In the genomic region with DNA sequence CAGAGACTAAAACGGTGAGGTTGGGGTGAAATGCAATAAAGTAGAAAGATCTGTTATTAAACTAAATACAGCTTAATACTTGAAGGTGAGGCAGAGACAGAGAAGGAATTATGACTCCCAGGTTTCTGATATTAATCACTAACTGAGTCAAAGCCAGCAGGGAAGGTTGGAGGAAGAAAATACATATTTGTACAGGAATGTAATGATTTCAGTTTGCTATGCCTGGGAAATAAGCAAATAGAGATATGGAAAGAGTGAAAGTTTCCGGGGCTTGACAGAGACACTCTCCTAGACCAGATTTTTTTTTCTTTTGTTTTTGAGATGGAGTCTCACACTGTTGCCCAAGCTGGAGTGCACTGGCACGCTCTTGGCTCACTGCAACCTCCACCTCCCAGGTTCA, we compare ENCODE assay signal across 16 cellular contexts.
A peak's percentile ranks its signal among the peaks of the same experiment; 100 is the strongest.
DNase-seq lines count a peak whose midpoint lies in the region; ATAC-seq, FAIRE-seq and TF ChIP-seq lines count a peak whose summit lies in the region.
"Had no signal": no experiment of that assay in that cellular context is flagged by ENCODE, and none has a peak within 500 bp of the region (broad histone marks: within the 10 kb centered on the region; RNA-seq: fewer than 3 reads in every experiment).

No MANE protein-coding gene starts in this region.

- peak in 1 of 2 experiments; percentile 4 for DNase-seq in A549 (ENCODE audit: low read depth in 1 of 2, low spot score in 1 of 2)
- DNase-seq in amniotic epithelial cell (ENCODE audit: low read depth): peak; percentile 69
- DNase-seq in epithelial cell of prostate (ENCODE audit: low read depth, low spot score): no peak
- no peak for DNase-seq in mesothelial cell of epicardium (ENCODE audit: low spot score in 2 of 2, unreplicated experiment in 2 of 2)
- DNase-seq in nucleus accumbens (lab: John Stamatoyannopoulos, UW): no peak
- DNase-seq in erythroblast (lab: John Stamatoyannopoulos, UW): no peak
- DNase-seq in mesendoderm: no peak
- DNase-seq: 8988T, C1 segment of cervical spinal cord, Karpas-422, NCI-H1930, NCI-H2171, NCI-H510A treated with DMSO at 0.1 percent for 48 hours, RPMI8226 had no signal

- no peak overlapping the region for H3K4me3 Mint-ChIP-seq in mesothelial cell of epicardium

- no peak overlapping the region for H3K18ac ChIP-seq in mesendoderm (ENCODE audit: low read length)

- H3K27ac Mint-ChIP-seq in mesothelial cell of epicardium: peak overlapping the region; percentile 39

- H4K8ac ChIP-seq in mesendoderm (ENCODE audit: low read depth, low read length): no peak overlapping the region

- TF ChIP-seq EP300 in A549 (IDR thresholded peaks at IDR 0.05): no peak

- no peak overlapping the region for H3K9ac ChIP-seq in mesendoderm (ENCODE audit: low read length)

- POLR2A ChIA-PET in A549 (lab: Yijun Ruan, JAX): no interaction called here

- no peaks in the 10 kb centered on the region for H3K27me3 ChIP-seq in mesendoderm (ENCODE audit: insufficient read depth, low read length, poor library complexity)

- H3K9me3 Mint-ChIP-seq in mesothelial cell of epicardium: peaks cover 3% of the 10 kb centered on the region

- H3K4me1 Mint-ChIP-seq in mesothelial cell of epicardium: peaks cover 32% of the 10 kb centered on the region

- peak overlapping the region in 1 of 2 experiments; percentile 61; a peak in 3 of 6 replicates for H3K27ac ChIP-seq in A549
- H3K27ac ChIP-seq in epithelial cell of prostate: peak overlapping the region; percentile 17
- no peak overlapping the region for H3K27ac ChIP-seq in mesendoderm (ENCODE audit: low read depth, low read length)

- H3K4ac ChIP-seq in mesendoderm (ENCODE audit: low read depth, low read length): no peak overlapping the region

- H2BK120ac ChIP-seq in mesendoderm (ENCODE audit: low read depth, low read length): no peak overlapping the region

- TF ChIP-seq RAD21 in A549 (conservative IDR thresholded peaks at IDR 0.05 in 1 of 2, IDR thresholded peaks at IDR 0.05 in 1 of 2): no peak

- H3K56ac ChIP-seq in mesendoderm (ENCODE audit: low read length): no peak overlapping the region

- H3K36me3 ChIP-seq in mesendoderm (ENCODE audit: control insufficient read depth, insufficient read depth, low read length): no peaks in the 10 kb centered on the region

- H2BK15ac ChIP-seq in mesendoderm (replicated peaks; ENCODE audit: low read depth): no peak overlapping the region

- no peak overlapping the region for H2AK5ac ChIP-seq in mesendoderm (ENCODE audit: low read length)

- no peak for TF ChIP-seq POLR2A in A549 (IDR thresholded peaks at IDR 0.05; ENCODE audit: low read length)
- no peak for TF ChIP-seq POLR2A in erythroblast (IDR thresholded peaks at IDR 0.05; ENCODE audit: low read length)

- H3K27me3 Mint-ChIP-seq in mesothelial cell of epicardium (ENCODE audit: low read depth): no peaks in the 10 kb centered on the region

- peaks cover 1% of the 10 kb centered on the region for H3K79me1 ChIP-seq in mesendoderm (ENCODE audit: low read length)

- CTCF ChIA-PET in A549 (lab: Yijun Ruan, JAX): no interaction called here

- whole genome bisulfite sequencing in A549 (ENCODE audit: missing lambda C conversion rate): 61% methylated on average over 3 of the region's 3 CpGs
- WGBS in mesendoderm (ENCODE audit: extremely low coverage, insufficient coverage, low lambda C conversion rate): no CpG with 5 or more reads among the region's 3 CpGs

- H3K4me3 ChIP-seq in A549 (no peak overlapping the region), mesendoderm (ENCODE audit: low read length) (no peak overlapping the region)

- no peak overlapping the region for H2BK5ac ChIP-seq in mesendoderm (ENCODE audit: low read length)

- H3K4me1 ChIP-seq in A549 (peaks cover 18% of the 10 kb centered on the region), mesendoderm (ENCODE audit: control insufficient read depth, low read depth, low read length) (peaks cover 3% of the 10 kb centered on the region)

- no peak overlapping the region for H3K23ac ChIP-seq in mesendoderm (ENCODE audit: low read length)

- H3K9me3 ChIP-seq in A549: no peaks in the 10 kb centered on the region

- peaks cover 7% of the 10 kb centered on the region for H3K36me3 Mint-ChIP-seq in mesothelial cell of epicardium

- H4K5ac ChIP-seq in mesendoderm (ENCODE audit: low read length): no peak overlapping the region

- no peak for TF ChIP-seq CTCF in A549 (IDR thresholded peaks at IDR 0.05)
- TF ChIP-seq CTCF in mesothelial cell of epicardium (IDR thresholded peaks at IDR 0.05; ENCODE audit: unreplicated experiment): no peak

- no peak for FAIRE-seq in A549 (lab: Jason Lieb, UNC)
- FAIRE-seq: H54 had no signal

- H3K4me2 ChIP-seq in A549 (peak overlapping the region; percentile 38), mesendoderm (ENCODE audit: low read length) (no peak overlapping the region)

- ATAC-seq in A549 (peak in 1 of 2 experiments; percentile 30; a peak in 1 of 6 replicates), HG03095 (IDR thresholded peaks at IDR 0.05; ENCODE audit: unreplicated experiment) (no peak)

- H3K79me2 ChIP-seq in mesendoderm (ENCODE audit: control insufficient read depth, insufficient read depth, low read length): no peaks in the 10 kb centered on the region

TF ChIP-seq in A549, 52 proteins besides CTCF, POLR2A, EP300 and RAD21:
- no peak for TF ChIP-seq CBX2 (IDR thresholded peaks at IDR 0.05; ENCODE audit: borderline replicate concordance, low read depth)
- no peak for TF ChIP-seq EHMT2 (IDR thresholded peaks at IDR 0.05; ENCODE audit: low read depth)
- no peak for TF ChIP-seq CBX8 (IDR thresholded peaks at IDR 0.05)
- TF ChIP-seq CEBPB (IDR thresholded peaks at IDR 0.05): no peak
- no peak for TF ChIP-seq SMC3 (IDR thresholded peaks at IDR 0.05)
- TF ChIP-seq, protein P1, sequence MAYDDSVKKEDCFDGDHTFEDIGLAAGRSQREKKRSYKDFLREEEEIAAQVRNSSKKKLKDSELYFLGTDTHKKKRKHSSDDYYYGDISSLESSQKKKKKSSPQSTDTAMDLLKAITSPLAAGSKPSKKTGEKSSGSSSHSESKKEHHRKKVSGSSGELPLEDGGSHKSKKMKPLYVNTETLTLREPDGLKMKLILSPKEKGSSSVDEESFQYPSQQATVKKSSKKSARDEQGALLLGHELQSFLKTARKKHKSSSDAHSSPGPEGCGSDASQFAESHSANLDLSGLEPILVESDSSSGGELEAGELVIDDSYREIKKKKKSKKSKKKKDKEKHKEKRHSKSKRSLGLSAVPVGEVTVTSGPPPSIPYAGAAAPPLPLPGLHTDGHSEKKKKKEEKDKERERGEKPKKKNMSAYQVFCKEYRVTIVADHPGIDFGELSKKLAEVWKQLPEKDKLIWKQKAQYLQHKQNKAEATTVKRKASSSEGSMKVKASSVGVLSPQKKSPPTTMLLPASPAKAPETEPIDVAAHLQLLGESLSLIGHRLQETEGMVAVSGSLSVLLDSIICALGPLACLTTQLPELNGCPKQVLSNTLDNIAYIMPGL (CRISPR knock-in tag; IDR thresholded peaks at IDR 0.05; ENCODE audit: borderline replicate concordance): no peak
- no peak for TF ChIP-seq ZC3H11A (IDR thresholded peaks at IDR 0.05)
- TF ChIP-seq, protein P2, sequence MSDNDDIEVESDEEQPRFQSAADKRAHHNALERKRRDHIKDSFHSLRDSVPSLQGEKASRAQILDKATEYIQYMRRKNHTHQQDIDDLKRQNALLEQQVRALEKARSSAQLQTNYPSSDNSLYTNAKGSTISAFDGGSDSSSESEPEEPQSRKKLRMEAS (IDR thresholded peaks at IDR 0.05): no peak
- TF ChIP-seq RNF2 (IDR thresholded peaks at IDR 0.05; ENCODE audit: borderline replicate concordance, low read depth): no peak
- TF ChIP-seq ZFP36 (IDR thresholded peaks at IDR 0.05; ENCODE audit: borderline replicate concordance, partially characterized antibody): no peak
- TF ChIP-seq, protein P3, sequence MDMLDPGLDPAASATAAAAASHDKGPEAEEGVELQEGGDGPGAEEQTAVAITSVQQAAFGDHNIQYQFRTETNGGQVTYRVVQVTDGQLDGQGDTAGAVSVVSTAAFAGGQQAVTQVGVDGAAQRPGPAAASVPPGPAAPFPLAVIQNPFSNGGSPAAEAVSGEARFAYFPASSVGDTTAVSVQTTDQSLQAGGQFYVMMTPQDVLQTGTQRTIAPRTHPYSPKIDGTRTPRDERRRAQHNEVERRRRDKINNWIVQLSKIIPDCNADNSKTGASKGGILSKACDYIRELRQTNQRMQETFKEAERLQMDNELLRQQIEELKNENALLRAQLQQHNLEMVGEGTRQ (IDR thresholded peaks at IDR 0.05): no peak
- no peak for TF ChIP-seq PHF8 (IDR thresholded peaks at IDR 0.05; ENCODE audit: borderline replicate concordance, low read depth)
